In the genomic region with DNA sequence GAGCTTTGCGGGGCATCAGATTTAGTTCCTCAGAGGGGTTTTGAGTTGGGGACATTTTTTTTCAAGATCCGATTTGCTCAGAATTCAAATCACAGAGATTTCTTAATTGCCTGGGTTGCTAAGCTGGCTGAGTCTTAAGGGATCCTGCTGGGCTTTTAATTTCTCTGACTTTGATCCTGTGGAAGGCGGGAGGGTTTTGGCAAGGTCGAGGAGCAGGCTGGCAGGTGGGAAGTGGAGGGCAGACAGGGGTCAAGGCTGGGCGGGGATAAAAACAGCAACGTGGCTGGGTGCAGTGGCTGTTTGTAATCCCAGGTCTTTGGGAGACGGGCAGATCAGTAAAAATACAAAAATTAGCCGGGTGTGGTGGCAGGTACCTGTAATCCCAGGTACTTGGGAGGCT, we compare ENCODE assay signal across 17 cellular contexts. TPM values are rescaled to one million over a fixed set of nuclear protein-coding genes. Genes with fewer than 3 reads are reported as not detected.
A peak's percentile ranks its signal among the peaks of the same experiment; 100 is the strongest.
DNase-seq lines count a peak whose midpoint lies in the region; ATAC-seq, FAIRE-seq and TF ChIP-seq lines count a peak whose summit lies in the region.
"Had no signal": no experiment of that assay in that cellular context is flagged by ENCODE, and none has a peak within 500 bp of the region (broad histone marks: within the 10 kb centered on the region; RNA-seq: fewer than 3 reads in every experiment).

No MANE protein-coding gene starts in this region.

- H3K27me3 Mint-ChIP-seq in H9 (ENCODE audit: low read depth), result peaks cover 79% of the 10 kb centered on the region
- H3K27me3 Mint-ChIP-seq in WTC11 (ENCODE audit: low read depth), result peaks cover 78% of the 10 kb centered on the region
- peaks cover 33% of the 10 kb centered on the region for H3K27me3 Mint-ChIP-seq in progenitor cell of endocrine pancreas
- peaks cover 5% of the 10 kb centered on the region for H3K27me3 Mint-ChIP-seq in T-helper 17 cell

- no peak overlapping the region for H2BK5ac ChIP-seq in H9 (ENCODE audit: insufficient read length, low read length)

- POLR2A ChIA-PET in WTC11 (lab: Charles Lee), result no interaction called here

- no peak overlapping the region for H2AFZ ChIP-seq in H9 (ENCODE audit: low read length)

- H2AK5ac ChIP-seq in H9 (ENCODE audit: insufficient read length, low read length), result no peak overlapping the region

- H2BK20ac ChIP-seq in H9 (ENCODE audit: low read depth, low read length, poor library complexity, severe bottlenecking), result no peak overlapping the region

- H2BK15ac ChIP-seq in H9 (ENCODE audit: low read depth, low read length), result no peak overlapping the region

- H4K20me1 ChIP-seq in H9 (ENCODE audit: control insufficient read depth, insufficient read depth, insufficient read length), result no peaks in the 10 kb centered on the region

- no peaks in the 10 kb centered on the region for H3K79me2 ChIP-seq in H9 (ENCODE audit: insufficient read depth, low read length)

- CTCF ChIA-PET in WTC11 (lab: Charles Lee), result no interaction called here

- TF ChIP-seq CTCF in D721Med (IDR thresholded peaks at IDR 0.05; ENCODE audit: insufficient read depth, missing control alignments), result no peak
- no peak for TF ChIP-seq CTCF in H9 (conservative IDR thresholded peaks at IDR 0.05)
- no peak for TF ChIP-seq CTCF in WTC11 (IDR thresholded peaks at IDR 0.05)
- no peak for TF ChIP-seq CTCF in progenitor cell of endocrine pancreas (IDR thresholded peaks at IDR 0.05; ENCODE audit: unreplicated experiment)

- H3K4me1 ChIP-seq in H9 (ENCODE audit: insufficient read depth, low read length), result peaks cover 6% of the 10 kb centered on the region; the same call in 1 of the 2 replicates
- H3K4me1 ChIP-seq: SJCRH30 had no signal

- H3K9me3 Mint-ChIP-seq in H9 (peaks cover 0 to 3% of the 10 kb centered on the region in 2 experiments; a peak in 1 of 5 replicates), WTC11 (no peaks in the 10 kb centered on the region), progenitor cell of endocrine pancreas (ENCODE audit: low read depth) (no peaks in the 10 kb centered on the region)
- H3K9me3 Mint-ChIP-seq: CD8-positive, alpha-beta T cell had no signal

- H3K4me1 Mint-ChIP-seq in H9 (peaks cover 47 to 56% of the 10 kb centered on the region in 2 experiments), WTC11 (peaks cover 35% of the 10 kb centered on the region), progenitor cell of endocrine pancreas (ENCODE audit: low read depth) (peaks cover 4% of the 10 kb centered on the region), T-helper 17 cell (peaks cover 12% of the 10 kb centered on the region)

- H3K4ac ChIP-seq in H9 (ENCODE audit: low read depth, low read length), result no peak overlapping the region

- ATAC-seq in WTC11 (peak; percentile 23), GM21529 (IDR thresholded peaks at IDR 0.05; ENCODE audit: unreplicated experiment) (no peak), T-helper 17 cell (no peak)
- ATAC-seq: CD8-positive, alpha-beta T cell had no signal

- no peaks in the 10 kb centered on the region for H3K23me2 ChIP-seq in H9 (ENCODE audit: insufficient read length, low read depth, low read length, poor library complexity, severe bottlenecking)

- no peak overlapping the region for H3K9ac ChIP-seq in H9 (ENCODE audit: extremely low read depth, insufficient read length, low read length)

- H3K4me3 Mint-ChIP-seq in H9 (peak overlapping the region in 1 of 2 experiments; percentile 23; a peak in 2 of 5 replicates), WTC11 (no peak overlapping the region), progenitor cell of endocrine pancreas (ENCODE audit: low read depth) (no peak overlapping the region), T-helper 17 cell (no peak overlapping the region)
- H3K4me3 Mint-ChIP-seq: CD8-positive, alpha-beta T cell had no signal

- no peaks in the 10 kb centered on the region for H3K79me1 ChIP-seq in H9 (ENCODE audit: insufficient read depth, low read depth, low read length, poor library complexity, severe bottlenecking)

- H3K9me3 ChIP-seq in H9 (ENCODE audit: control insufficient read depth, low read depth, low read length), result no peaks in the 10 kb centered on the region
- no peaks in the 10 kb centered on the region for H3K9me3 ChIP-seq in T-helper 17 cell (ENCODE audit: control insufficient read depth, low read length, poor library complexity, severe bottlenecking)
- H3K9me3 ChIP-seq: HAP-1, SJCRH30 had no signal

- H3K27me3 ChIP-seq in H9 (ENCODE audit: insufficient read depth, low read length), result peaks cover 3% of the 10 kb centered on the region; the same call in 1 of the 2 replicates

- WGBS in H9 (ENCODE audit: extremely low coverage, insufficient read length, low lambda C conversion rate), result no CpG with 5 or more reads among the region's 8 CpGs

- DNase-seq in D721Med (ENCODE audit: insufficient read length, low spot score) (peak; percentile 83), H9 (peak; percentile 50), WTC11 (ENCODE audit: low spot score) (no peak), progenitor cell of endocrine pancreas (ENCODE audit: low spot score, unreplicated experiment) (no peak), cerebellum (ENCODE audit: low spot score) (no peak), T-helper 17 cell (no peak)
- DNase-seq: CD8-positive, alpha-beta T cell; DMS153; EL; NCI-H1694; NCI-H446 treated with DMSO at 0.1 percent for 48 hours; SJCRH30 had no signal

- H4K5ac ChIP-seq in H9 (ENCODE audit: insufficient read length, low read depth, low read length), result no peak overlapping the region

- no peak overlapping the region for H4K91ac ChIP-seq in H9 (ENCODE audit: insufficient read length, low read depth, low read length)

- no peak overlapping the region for H3K23ac ChIP-seq in H9 (ENCODE audit: insufficient read length, low read depth, low read length)

- no peak overlapping the region for H2BK12ac ChIP-seq in H9 (ENCODE audit: insufficient read length, low read depth, low read length)

- no peak for FAIRE-seq in D721Med (lab: Jason Lieb, UNC)

- H2BK120ac ChIP-seq in H9 (ENCODE audit: low read depth, low read length, poor library complexity, severe bottlenecking), result no peak overlapping the region

- H3K14ac ChIP-seq in H9 (ENCODE audit: insufficient read depth, low read length), result no peak overlapping the region

- H3K27ac Mint-ChIP-seq in H9 (peak overlapping the region in 1 of 3 experiments; percentile 17; a peak in 1 of 7 replicates), WTC11 (no peak overlapping the region), progenitor cell of endocrine pancreas (peak overlapping the region; percentile 7), T-helper 17 cell (no peak overlapping the region)
- H3K27ac Mint-ChIP-seq: CD8-positive, alpha-beta T cell had no signal

- no peak overlapping the region for H3K4me2 ChIP-seq in H9 (ENCODE audit: insufficient read depth, insufficient read length, low read length)

- no peak overlapping the region for H3K56ac ChIP-seq in H9 (ENCODE audit: insufficient read length, low read depth, low read length)

- H4K8ac ChIP-seq in H9 (replicated peaks; ENCODE audit: insufficient read length, low read depth, low read length), result no peak overlapping the region

- H3K36me3 Mint-ChIP-seq in H9 (ENCODE audit: insufficient read depth in 1 of 3, low read depth in 3 of 3), result no peaks in the 10 kb centered on the region
- H3K36me3 Mint-ChIP-seq in WTC11, result no peaks in the 10 kb centered on the region
- no peaks in the 10 kb centered on the region for H3K36me3 Mint-ChIP-seq in progenitor cell of endocrine pancreas (ENCODE audit: insufficient read depth)
- no peaks in the 10 kb centered on the region for H3K36me3 Mint-ChIP-seq in T-helper 17 cell (ENCODE audit: low read depth)
- H3K36me3 Mint-ChIP-seq: CD8-positive, alpha-beta T cell had no signal

- H3K18ac ChIP-seq in H9 (ENCODE audit: insufficient read length, low read depth, low read length), result no peak overlapping the region

- H3T11ph ChIP-seq in H9 (ENCODE audit: low read length), result no peak overlapping the region

- H3K27ac ChIP-seq in H9 (ENCODE audit: insufficient read length, low read depth, low read length), result no peak overlapping the region
- H3K27ac ChIP-seq: RWPE1, SJCRH30 had no signal

TF ChIP-seq in WTC11, 78 proteins besides CTCF, POLR2A, EP300 and RAD21:
- TF ChIP-seq FOXK1 (CRISPR knock-in tag; IDR thresholded peaks at IDR 0.05) (0 out of 2 replicates have a peak, but pooled peaks have one; percentile 38), ZNF416 (CRISPR knock-in tag; IDR thresholded peaks at IDR 0.05) (no peak), CREB1 (CRISPR knock-in tag; IDR thresholded peaks at IDR 0.05) (no peak)
- TF ChIP-seq, protein P1, sequence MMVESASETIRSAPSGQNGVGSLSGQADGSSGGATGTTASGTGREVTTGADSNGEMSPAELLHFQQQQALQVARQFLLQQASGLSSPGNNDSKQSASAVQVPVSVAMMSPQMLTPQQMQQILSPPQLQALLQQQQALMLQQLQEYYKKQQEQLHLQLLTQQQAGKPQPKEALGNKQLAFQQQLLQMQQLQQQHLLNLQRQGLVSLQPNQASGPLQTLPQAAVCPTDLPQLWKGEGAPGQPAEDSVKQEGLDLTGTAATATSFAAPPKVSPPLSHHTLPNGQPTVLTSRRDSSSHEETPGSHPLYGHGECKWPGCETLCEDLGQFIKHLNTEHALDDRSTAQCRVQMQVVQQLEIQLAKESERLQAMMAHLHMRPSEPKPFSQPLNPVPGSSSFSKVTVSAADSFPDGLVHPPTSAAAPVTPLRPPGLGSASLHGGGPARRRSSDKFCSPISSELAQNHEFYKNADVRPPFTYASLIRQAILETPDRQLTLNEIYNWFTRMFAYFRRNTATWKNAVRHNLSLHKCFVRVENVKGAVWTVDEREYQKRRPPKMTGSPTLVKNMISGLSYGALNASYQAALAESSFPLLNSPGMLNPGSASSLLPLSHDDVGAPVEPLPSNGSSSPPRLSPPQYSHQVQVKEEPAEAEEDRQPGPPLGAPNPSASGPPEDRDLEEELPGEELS (CRISPR knock-in tag; IDR thresholded peaks at IDR 0.05), result no peak
- TF ChIP-seq, protein P2, sequence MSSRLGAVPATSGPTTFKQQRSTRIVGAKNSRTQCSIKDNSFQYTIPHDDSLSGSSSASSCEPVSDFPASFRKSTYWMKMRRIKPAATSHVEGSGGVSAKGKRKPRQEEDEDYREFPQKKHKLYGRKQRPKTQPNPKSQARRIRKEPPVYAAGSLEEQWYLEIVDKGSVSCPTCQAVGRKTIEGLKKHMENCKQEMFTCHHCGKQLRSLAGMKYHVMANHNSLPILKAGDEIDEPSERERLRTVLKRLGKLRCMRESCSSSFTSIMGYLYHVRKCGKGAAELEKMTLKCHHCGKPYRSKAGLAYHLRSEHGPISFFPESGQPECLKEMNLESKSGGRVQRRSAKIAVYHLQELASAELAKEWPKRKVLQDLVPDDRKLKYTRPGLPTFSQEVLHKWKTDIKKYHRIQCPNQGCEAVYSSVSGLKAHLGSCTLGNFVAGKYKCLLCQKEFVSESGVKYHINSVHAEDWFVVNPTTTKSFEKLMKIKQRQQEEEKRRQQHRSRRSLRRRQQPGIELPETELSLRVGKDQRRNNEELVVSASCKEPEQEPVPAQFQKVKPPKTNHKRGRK (CRISPR knock-in tag; IDR thresholded peaks at IDR 0.05; ENCODE audit: borderline replicate concordance), result 0 out of 2 replicates have a peak, but pooled peaks have one; percentile 19

RNA-seq across cellular contexts. Expression of a gene that starts 33.5 kb away (rescaled TPM):
- total RNA-seq in H9 (2021) (0.77 and 1.3 TPM in 2 replicates), WTC11 (2021) (0.44 to 1.3 TPM (median 0.98 TPM) in 3 replicates), progenitor cell of endocrine pancreas (not detected in 2 replicates), cerebellum (not detected), T-helper 17 cell (not detected)
- total RNA-seq: CD8-positive, alpha-beta T cell; HT1080; OCI-LY7; SJCRH30 had no signal

Comparison
In these comparisons a context has a peak if more than half of its experiments do, and no peak if none do; other contexts are left out.
1. DNase-seq: peak in D721Med (single experiment) and H9 (single experiment); none in WTC11 (single experiment), progenitor cell of endocrine pancreas (single experiment), cerebellum (single experiment) and T-helper 17 cell (0 of 3).